In the genomic region with DNA sequence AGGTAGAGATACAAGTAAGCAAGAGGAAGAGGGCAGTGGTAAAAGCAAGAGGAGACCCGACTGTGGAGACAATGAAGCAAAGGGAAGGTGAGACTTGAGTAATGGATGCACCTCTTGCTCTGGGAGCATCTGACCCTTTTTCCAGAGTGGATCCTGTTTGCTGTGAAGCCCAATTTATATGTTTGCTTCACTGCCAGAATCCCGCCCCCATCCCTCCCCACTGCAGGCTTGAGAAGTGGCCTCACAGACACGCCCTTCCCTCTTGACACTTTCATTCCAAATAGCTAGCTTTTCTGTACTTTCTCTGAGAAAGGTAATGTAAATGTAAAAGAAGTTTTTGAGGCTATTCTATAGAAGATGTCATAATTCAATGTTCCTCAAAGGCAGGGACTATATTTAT, we compare ENCODE assay signal across 8 cellular contexts. TPM values are rescaled to one million over a fixed set of nuclear protein-coding genes. Genes with fewer than 3 reads are reported as not detected.
DNase-seq lines count a peak whose midpoint lies in the region; ATAC-seq and TF ChIP-seq lines count a peak whose summit lies in the region.

No MANE protein-coding gene starts in this region.

- peaks cover 0 to 2% of the 10 kb centered on the region in 2 donors for H3K27me3 ChIP-seq in tibial artery

- no peak for ATAC-seq in GM18511 (IDR thresholded peaks at IDR 0.05; ENCODE audit: unreplicated experiment)

- peak overlapping the region; percentile 93 for H3K4me3 Mint-ChIP-seq in activated naive CD4-positive, alpha-beta T cell treated with anti-CD3 and anti-CD28 coated beads for 36 hours

- no peaks in the 10 kb centered on the region for H3K27me3 Mint-ChIP-seq in activated naive CD4-positive, alpha-beta T cell treated with anti-CD3 and anti-CD28 coated beads for 36 hours (ENCODE audit: low read depth)

- peak overlapping the region; percentile 68 to 86 for H3K4me3 ChIP-seq in tibial artery

- CTCF ChIA-PET in activated naive CD4-positive, alpha-beta T cell treated with anti-CD3 and anti-CD28 coated beads for 36 hours (lab: Charles Lee) = no interaction called here

- H3K9me3 ChIP-seq in tibial artery = no peaks in the 10 kb centered on the region

- no peak for TF ChIP-seq CTCF in VCaP (conservative IDR thresholded peaks at IDR 0.05)
- no peak for TF ChIP-seq CTCF in tibial artery (IDR thresholded peaks at IDR 0.05)

- no peak overlapping the region for H3K27ac Mint-ChIP-seq in activated naive CD4-positive, alpha-beta T cell treated with anti-CD3 and anti-CD28 coated beads for 36 hours

- no peak for DNase-seq in activated naive CD4-positive, alpha-beta T cell treated with anti-CD3 and anti-CD28 coated beads for 36 hours
- DNase-seq in activated naive CD4-positive, alpha-beta T cell treated with anti-CD3 and anti-CD28 coated beads, Interleukin-2, amount 50 U/mL, for 16 hours = no peak
- DNase-seq in iPS-NIHi11 (ENCODE audit: low spot score) = peak; percentile 29
- DNase-seq in tibial artery = no peak
- no peak for DNase-seq in COLO829 (ENCODE audit: low spot score)
- no peak for DNase-seq in NOMO-1 treated with DMSO at 0.1 percent for 48 hours (lab: John Stamatoyannopoulos, UW; ENCODE audit: unreplicated experiment)

- intact Hi-C loops in activated naive CD4-positive, alpha-beta T cell treated with anti-CD3 and anti-CD28 coated beads for 36 hours (cut with micrococcal nuclease) = no loop called here
- intact Hi-C loops in tibial artery (cut with DNase I; ENCODE audit: low total_unique reads) = no loop called here

- H3K36me3 ChIP-seq in tibial artery = peaks cover 0 to 10% (median 0%) of the 10 kb centered on the region in 3 donors

- peaks cover 0 to 15% (median 8%) of the 10 kb centered on the region in 4 donors for H3K4me1 ChIP-seq in tibial artery

- peaks cover 4% of the 10 kb centered on the region for H3K36me3 Mint-ChIP-seq in activated naive CD4-positive, alpha-beta T cell treated with anti-CD3 and anti-CD28 coated beads for 36 hours (ENCODE audit: low read depth)

- peak overlapping the region; percentile 81 for H3K27ac ChIP-seq in VCaP
- peak overlapping the region; percentile 66 to 75 for H3K27ac ChIP-seq in tibial artery

- H3K9me3 Mint-ChIP-seq in activated naive CD4-positive, alpha-beta T cell treated with anti-CD3 and anti-CD28 coated beads for 36 hours = no peaks in the 10 kb centered on the region

- H3K4me1 Mint-ChIP-seq in activated naive CD4-positive, alpha-beta T cell treated with anti-CD3 and anti-CD28 coated beads for 36 hours (ENCODE audit: low read depth) = peaks cover 19% of the 10 kb centered on the region

RNA-seq across cellular contexts. Expression of a gene that starts 0.7 kb away (rescaled TPM):
- total RNA-seq in activated naive CD4-positive, alpha-beta T cell treated with anti-CD3 and anti-CD28 coated beads for 36 hours = 10 to 100 TPM; 68.2 to 71.9 TPM

RNA-seq across cellular contexts. Expression of a gene that starts 12.6 kb away (rescaled TPM):
- total RNA-seq in activated naive CD4-positive, alpha-beta T cell treated with anti-CD3 and anti-CD28 coated beads for 36 hours = 10 to 100 TPM; 41.4 to 47.8 TPM

RNA-seq across cellular contexts. Expression of a gene that starts 38.8 kb away (rescaled TPM):
- 10 to 100 TPM; 36.7 to 47.9 TPM for total RNA-seq in activated naive CD4-positive, alpha-beta T cell treated with anti-CD3 and anti-CD28 coated beads for 36 hours
